ENCODE assay signal across 15 cellular contexts in the genomic region with DNA sequence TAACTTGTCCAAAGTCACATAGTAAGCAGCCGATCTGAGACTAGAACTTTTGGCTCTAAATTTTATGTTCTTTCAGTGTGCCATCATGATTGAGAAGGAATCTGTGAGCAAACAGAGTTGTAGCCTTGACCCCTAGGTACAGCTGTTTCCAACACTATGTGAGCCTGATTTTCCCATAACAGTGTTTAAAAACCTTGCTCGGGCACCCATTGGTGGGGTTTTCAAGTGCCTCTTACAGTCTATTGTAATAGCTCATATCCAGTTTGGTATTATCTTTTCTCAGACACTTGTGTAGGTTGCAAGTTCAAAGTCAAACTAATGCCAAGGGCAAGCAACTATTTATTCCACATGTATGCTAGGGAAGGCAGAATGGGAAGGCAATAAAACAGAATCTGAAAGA.
A peak's percentile ranks its signal among the peaks of the same experiment; 100 is the strongest.
DNase-seq lines count a peak whose midpoint lies in the region; ATAC-seq, FAIRE-seq and TF ChIP-seq lines count a peak whose summit lies in the region.
"Had no signal": no experiment of that assay in that cellular context is flagged by ENCODE, and none has a peak within 500 bp of the region (broad histone marks: within the 10 kb centered on the region; RNA-seq: fewer than 3 reads in every experiment).

No MANE protein-coding gene starts in this region.

- intact Hi-C loops in IMR-90 (cut with micrococcal nuclease) (loop anchor here (2.0 kb wide), 1 partner anchor 27 kb away; no protein-coding TSS in a partner anchor), pancreas (cut with DNase I) (no loop called here)

- peak overlapping the region; percentile 80 for H2BK120ac ChIP-seq in IMR-90 (ENCODE audit: low read depth, low read length)

- TF ChIP-seq POLR2A in IMR-90 (IDR thresholded peaks at IDR 0.05; ENCODE audit: low read depth, low read length) = no peak

- FAIRE-seq in astrocyte (lab: Jason Lieb, UNC) (no peak), pancreas (lab: Jason Lieb, UNC) (no peak)
- FAIRE-seq: D721Med had no signal

- no peak for TF ChIP-seq RAD21 in IMR-90 (IDR thresholded peaks at IDR 0.05; ENCODE audit: low read length)

- BruUV-seq in IMR-90 (replicated peaks; lab: Mats Ljungman, UMichigan) = no TSS peak

- 0 out of 2 replicates have a peak overlapping the region, but pooled peaks have one; percentile 43 for H2AK5ac ChIP-seq in IMR-90 (ENCODE audit: low read depth, low read length)

- peaks cover 9% of the 10 kb centered on the region for H3K4me1 ChIP-seq in IMR-90 (ENCODE audit: control insufficient read depth, insufficient read depth, low read length)
- peaks cover 17% of the 10 kb centered on the region for H3K4me1 ChIP-seq in astrocyte (ENCODE audit: insufficient read depth, low read length)
- peaks cover 6 to 24% (median 21%) of the 10 kb centered on the region in 3 donors for H3K4me1 ChIP-seq in pancreas

- no peak overlapping the region for H2AK9ac ChIP-seq in IMR-90 (replicated peaks; ENCODE audit: low read depth, low read length, poor library complexity)

- H3K9me3 Mint-ChIP-seq in activated T-cell treated with anti-CD3 and anti-CD28 coated beads, Interleukin-2, amount 50 U/mL, for 4 hours = no peaks in the 10 kb centered on the region
- no peaks in the 10 kb centered on the region for H3K9me3 Mint-ChIP-seq in astrocyte (ENCODE audit: unreplicated experiment)

- H2BK20ac ChIP-seq in IMR-90 (ENCODE audit: low read depth, low read length) = peak overlapping the region; percentile 64

- TF ChIP-seq CTCF in IMR-90 (conservative IDR thresholded peaks at IDR 0.05; ENCODE audit: low read depth, low read length) (no peak), astrocyte (IDR thresholded peaks at IDR 0.05; ENCODE audit: insufficient read depth, low read depth, low read length) (no peak), pancreas (IDR thresholded peaks at IDR 0.05) (no peak)

- H3K4ac ChIP-seq in IMR-90 (ENCODE audit: low read depth, low read length) = peak overlapping the region; percentile 21

- peak overlapping the region; percentile 10 for H4K5ac ChIP-seq in IMR-90 (ENCODE audit: low read depth, low read length)

- H2AFZ ChIP-seq in IMR-90 (replicated peaks; ENCODE audit: low read length, poor library complexity) (no peak overlapping the region), astrocyte (ENCODE audit: low read depth, low read length) (no peak overlapping the region)

- H3K36me3 ChIP-seq in IMR-90 (ENCODE audit: control insufficient read depth, insufficient read depth, low read length) = no peaks in the 10 kb centered on the region
- H3K36me3 ChIP-seq in astrocyte (ENCODE audit: insufficient read depth, low read length) = no peaks in the 10 kb centered on the region
- no peaks in the 10 kb centered on the region for H3K36me3 ChIP-seq in pancreas
- H3K36me3 ChIP-seq: vagina had no signal

- H3K14ac ChIP-seq in IMR-90 (replicated peaks; ENCODE audit: low read depth, low read length) = peak overlapping the region; percentile 61

- no peaks in the 10 kb centered on the region for H3K9me3 ChIP-seq in IMR-90 (ENCODE audit: control insufficient read depth, insufficient read depth, low read length)
- H3K9me3 ChIP-seq in astrocyte (ENCODE audit: insufficient read depth, low read depth, low read length) = no peaks in the 10 kb centered on the region
- no peaks in the 10 kb centered on the region for H3K9me3 ChIP-seq in pancreas
- H3K9me3 ChIP-seq: vagina had no signal

- H3K23ac ChIP-seq in IMR-90 (ENCODE audit: low read depth, low read length) = peak overlapping the region; percentile 6

- H3K36me3 Mint-ChIP-seq in activated T-cell treated with anti-CD3 and anti-CD28 coated beads, Interleukin-2, amount 50 U/mL, for 4 hours (ENCODE audit: insufficient read depth) = peaks cover 18% of the 10 kb centered on the region
- H3K36me3 Mint-ChIP-seq in astrocyte (ENCODE audit: low read depth, unreplicated experiment) = no peaks in the 10 kb centered on the region

- dilution Hi-C loops in IMR-90 (cut with HindIII; ENCODE audit: low sequenced_read_pairs, unreplicated experiment) = no loop called here

- in situ Hi-C loops in IMR-90 (cut with MboI; ENCODE audit: low sequenced_read_pairs) = no loop called here

- H2BK15ac ChIP-seq in IMR-90 (ENCODE audit: low read depth, low read length) = peak overlapping the region; percentile 62; the same call in 2 of the 3 replicates

- H3K27ac ChIP-seq in IMR-90 (ENCODE audit: insufficient read depth, low read length) (no peak overlapping the region), astrocyte (ENCODE audit: low read depth, low read length) (peak overlapping the region; percentile 88), pancreas (peak overlapping the region in 2 of 4 donors; percentile 4 to 12)
- H3K27ac ChIP-seq: RWPE1, vagina had no signal

- peak; percentile 8 to 9 for ATAC-seq in activated T-cell treated with anti-CD3 and anti-CD28 coated beads, Interleukin-2, amount 50 U/mL, for 4 hours
- no peak for ATAC-seq in IMR-90 (ENCODE audit: low read depth)
- peak; percentile 70 to 85 (median 82) for ATAC-seq in pancreas
- ATAC-seq in HG03095 (IDR thresholded peaks at IDR 0.05; ENCODE audit: unreplicated experiment) = no peak

- peaks cover 0 to 8% of the 10 kb centered on the region in 2 experiments; a peak in 2 of 4 replicates for H3K79me1 ChIP-seq in IMR-90 (ENCODE audit: low read depth in 1 of 2, low read length in 2 of 2)

- peak overlapping the region; percentile 24; the same call in 1 of the 2 replicates for H3K56ac ChIP-seq in IMR-90 (ENCODE audit: extremely low read depth, insufficient read depth, low read length)

- DNase-seq in activated T-cell treated with anti-CD3 and anti-CD28 coated beads, Interleukin-2, amount 50 U/mL, for 4 hours = no peak
- DNase-seq in activated T-cell treated with anti-CD3 and anti-CD28 coated beads, Interleukin-2, amount 50 U/mL, for 1 hour = no peak
- DNase-seq in IMR-90 = no peak
- DNase-seq in astrocyte (ENCODE audit: low read depth) = no peak
- DNase-seq in pancreas = peak in 3 of 6 donors; percentile 15 to 53 (median 15)
- DNase-seq in NCI-H345 (lab: John Stamatoyannopoulos, UW) = no peak
- DNase-seq in stimulated activated CD4-positive, alpha-beta T cell treated with anti-CD3 and anti-CD28 coated beads, Interleukin-4, amount 100 ng/mL, for 1 hour = no peak
- DNase-seq: dorsolateral prefrontal cortex; NCI-H2107; NCI-H82; stimulated activated naive CD4-positive, alpha-beta T cell treated with Interleukin-2 at 50 U/mL for 16 hours had no signal

- H4K91ac ChIP-seq in IMR-90 (ENCODE audit: insufficient read depth, low read depth, low read length) = peak overlapping the region; percentile 78

- H3K27me3 Mint-ChIP-seq in activated T-cell treated with anti-CD3 and anti-CD28 coated beads, Interleukin-2, amount 50 U/mL, for 4 hours (ENCODE audit: low read depth) = no peaks in the 10 kb centered on the region
- no peaks in the 10 kb centered on the region for H3K27me3 Mint-ChIP-seq in astrocyte (ENCODE audit: low read depth, unreplicated experiment)

- H3K4me1 Mint-ChIP-seq in activated T-cell treated with anti-CD3 and anti-CD28 coated beads, Interleukin-2, amount 50 U/mL, for 4 hours (ENCODE audit: low read depth) = peaks cover 73% of the 10 kb centered on the region
- H3K4me1 Mint-ChIP-seq in astrocyte (ENCODE audit: low read depth, unreplicated experiment) = peaks cover 28% of the 10 kb centered on the region

- H4K8ac ChIP-seq in IMR-90 (ENCODE audit: low read depth in 2 of 2, low read length in 2 of 2) = peak overlapping the region; percentile 73 to 86; a peak in 3 of 4 replicates

- H3K79me2 ChIP-seq in astrocyte (ENCODE audit: insufficient read depth, low read length) = no peaks in the 10 kb centered on the region

- peak overlapping the region; percentile 71; the same call in 1 of the 2 replicates for H3K18ac ChIP-seq in IMR-90 (ENCODE audit: low read depth, low read length)

- peak overlapping the region; percentile 66 for H3K4me3 Mint-ChIP-seq in activated T-cell treated with anti-CD3 and anti-CD28 coated beads, Interleukin-2, amount 50 U/mL, for 4 hours
- H3K4me3 Mint-ChIP-seq in astrocyte (ENCODE audit: unreplicated experiment) = no peak overlapping the region

- H3K9ac ChIP-seq in IMR-90 (ENCODE audit: low read depth, low read length) (no peak overlapping the region), astrocyte (ENCODE audit: low read length) (no peak overlapping the region)

- H4K20me1 ChIP-seq in IMR-90 (ENCODE audit: insufficient read depth, low read length) (no peaks in the 10 kb centered on the region), astrocyte (ENCODE audit: insufficient read depth, low read length) (no peaks in the 10 kb centered on the region)

- H3K4me3 ChIP-seq in IMR-90 (ENCODE audit: insufficient read depth, low read depth, low read length) = no peak overlapping the region
- H3K4me3 ChIP-seq in astrocyte (ENCODE audit: insufficient read depth, low read depth, low read length) = no peak overlapping the region
- H3K4me3 ChIP-seq in pancreas = no peak overlapping the region
- H3K4me3 ChIP-seq: dorsolateral prefrontal cortex, vagina had no signal

- peak overlapping the region; percentile 41 for H3K27ac Mint-ChIP-seq in astrocyte (ENCODE audit: unreplicated experiment)

- H3K9me1 ChIP-seq in IMR-90 (ENCODE audit: insufficient read depth, low read length) = peaks cover 5% of the 10 kb centered on the region

- H3K4me2 ChIP-seq in IMR-90 (ENCODE audit: low read depth, low read length) = no peak overlapping the region
- no peak overlapping the region for H3K4me2 ChIP-seq in astrocyte (ENCODE audit: low read length)

- no CpG with 5 or more reads among the region's 2 CpGs for WGBS in IMR-90 (ENCODE audit: extremely low coverage in 2 of 2, insufficient read length in 1 of 2), 2 experiments
- WGBS in pancreas, 2 donors = 35% methylated on average over 2 of the region's 2 CpGs

- no peaks in the 10 kb centered on the region for H3K27me3 ChIP-seq in IMR-90 (ENCODE audit: control insufficient read depth, insufficient read depth, low read length)
- no peaks in the 10 kb centered on the region for H3K27me3 ChIP-seq in astrocyte (ENCODE audit: insufficient read depth, low read length)
- H3K27me3 ChIP-seq in pancreas = no peaks in the 10 kb centered on the region
- H3K27me3 ChIP-seq: dorsolateral prefrontal cortex, vagina had no signal

- peak overlapping the region; percentile 87 for H2BK5ac ChIP-seq in IMR-90 (ENCODE audit: low read depth, low read length, poor library complexity, severe bottlenecking)

- CTCF ChIA-PET in IMR-90 (lab: Yijun Ruan, JAX) = interaction anchor here (0.7 kb wide), 1 partner anchor 25 kb away, joined by 3 read pairs; no protein-coding TSS in a partner anchor

- POLR2A ChIA-PET in IMR-90 (lab: Charles Lee; ENCODE audit: unreplicated experiment) = no interaction called here

TF ChIP-seq in IMR-90, 13 proteins besides CTCF, POLR2A, EP300 and RAD21 (continues in another document):
- TF ChIP-seq NFE2L2 (IDR thresholded peaks at IDR 0.05; ENCODE audit: low read depth, low read length) (no peak), RCOR1 (IDR thresholded peaks at IDR 0.05; ENCODE audit: insufficient replicate concordance, low read length) (no peak), BHLHE40 (IDR thresholded peaks at IDR 0.05; ENCODE audit: low read depth, low read length) (no peak)

Comparison
In these comparisons a context has a peak if more than half of its experiments do, and no peak if none do; other contexts are left out.
1. ATAC-seq: peak in activated T-cell treated with anti-CD3 and anti-CD28 coated beads, Interleukin-2, amount 50 U/mL, for 4 hours (2 of 2) and pancreas (4 of 4); none in IMR-90 (single experiment) and HG03095 (single experiment).